In the genomic region with DNA sequence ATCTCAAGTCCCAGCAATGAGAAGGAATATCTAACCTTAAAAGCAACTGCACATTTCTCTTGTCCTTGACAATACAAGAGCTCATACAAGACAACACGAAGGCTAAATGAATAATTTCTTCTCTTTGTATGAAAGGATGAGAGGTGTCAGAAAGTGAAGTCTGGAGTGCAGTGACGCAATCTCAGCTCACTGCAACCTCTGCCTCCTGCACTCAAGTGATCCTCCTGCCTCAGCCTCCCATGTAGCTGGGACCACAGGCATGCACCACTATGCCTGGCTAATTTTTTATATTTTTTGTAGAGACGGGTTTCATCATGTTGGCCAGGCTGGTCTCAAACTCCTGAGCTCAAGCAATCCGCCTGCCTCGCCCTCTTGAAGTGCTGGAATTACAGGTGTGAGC, we compare ENCODE assay signal across 1 cellular context.
TF ChIP-seq lines count a peak whose summit lies in the region.

No MANE protein-coding gene starts in this region.

TF ChIP-seq in HepG2, 621 proteins besides CTCF, POLR2A, EP300 and RAD21:
- TF ChIP-seq, protein P1, sequence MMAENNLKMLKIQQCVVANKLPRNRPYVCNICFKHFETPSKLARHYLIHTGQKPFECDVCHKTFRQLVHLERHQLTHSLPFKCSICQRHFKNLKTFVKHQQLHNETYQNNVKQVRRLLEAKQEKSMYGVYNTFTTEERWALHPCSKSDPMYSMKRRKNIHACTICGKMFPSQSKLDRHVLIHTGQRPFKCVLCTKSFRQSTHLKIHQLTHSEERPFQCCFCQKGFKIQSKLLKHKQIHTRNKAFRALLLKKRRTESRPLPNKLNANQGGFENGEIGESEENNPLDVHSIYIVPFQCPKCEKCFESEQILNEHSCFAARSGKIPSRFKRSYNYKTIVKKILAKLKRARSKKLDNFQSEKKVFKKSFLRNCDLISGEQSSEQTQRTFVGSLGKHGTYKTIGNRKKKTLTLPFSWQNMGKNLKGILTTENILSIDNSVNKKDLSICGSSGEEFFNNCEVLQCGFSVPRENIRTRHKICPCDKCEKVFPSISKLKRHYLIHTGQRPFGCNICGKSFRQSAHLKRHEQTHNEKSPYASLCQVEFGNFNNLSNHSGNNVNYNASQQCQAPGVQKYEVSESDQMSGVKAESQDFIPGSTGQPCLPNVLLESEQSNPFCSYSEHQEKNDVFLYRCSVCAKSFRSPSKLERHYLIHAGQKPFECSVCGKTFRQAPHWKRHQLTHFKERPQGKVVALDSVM (CRISPR knock-in tag; IDR thresholded peaks at IDR 0.05) = peak; percentile 74
- peak; percentile 35; the same call in 1 of the 2 replicates for TF ChIP-seq CEBPG (CRISPR knock-in tag; IDR thresholded peaks at IDR 0.05)
